ENCODE assay signal across 1 cellular context in genomic region chr9:87592554-87593394, GRCh38.
TF ChIP-seq lines count a peak whose summit lies in the region.

No MANE protein-coding gene starts in this region.

TF ChIP-seq in K562, 482 proteins besides CTCF, POLR2A, EP300 and RAD21 (continued from another document):
- TF ChIP-seq MAZ (CRISPR knock-in tag; conservative IDR thresholded peaks at IDR 0.05 in 1 of 2, IDR thresholded peaks at IDR 0.05 in 1 of 2) = 0 out of 4 replicates have a peak, but pooled peaks of 1 of the 2 experiments have one; percentile 15
- TF ChIP-seq SFPQ (IDR thresholded peaks at IDR 0.05; ENCODE audit: low read depth, low read length) = no peak
- no peak for TF ChIP-seq PATZ1 (CRISPR knock-in tag; IDR thresholded peaks at IDR 0.05; ENCODE audit: borderline replicate concordance)
- no peak for TF ChIP-seq PCBP2 (IDR thresholded peaks at IDR 0.05; ENCODE audit: low read depth, low read length, poor library complexity, severe bottlenecking)
- no peak for TF ChIP-seq TCFL5 (CRISPR knock-in tag; conservative IDR thresholded peaks at IDR 0.05)
- no peak for TF ChIP-seq MYNN (IDR thresholded peaks at IDR 0.05)
- no peak for TF ChIP-seq MYNN (CRISPR knock-in tag; IDR thresholded peaks at IDR 0.05)
- no peak for TF ChIP-seq SAFB2 (IDR thresholded peaks at IDR 0.05; ENCODE audit: borderline replicate concordance, low read depth, low read length, severe bottlenecking)
- TF ChIP-seq SNIP1 (IDR thresholded peaks at IDR 0.05; ENCODE audit: low read depth) = no peak
- peak; percentile 37 for TF ChIP-seq MEIS2 (IDR thresholded peaks at IDR 0.05; ENCODE audit: partially characterized antibody)
- TF ChIP-seq TAF7 (tag; IDR thresholded peaks at IDR 0.05) = no peak
- TF ChIP-seq NR2C2 (CRISPR knock-in tag; IDR thresholded peaks at IDR 0.05) = no peak
- TF ChIP-seq NR2C2 (tag; IDR thresholded peaks at IDR 0.05) = peak; percentile 50; the same call in 1 of the 2 replicates
- peak; percentile 20 for TF ChIP-seq PRDM10 (IDR thresholded peaks at IDR 0.05; ENCODE audit: partially characterized antibody)
- no peak for TF ChIP-seq PURB (CRISPR knock-in tag; IDR thresholded peaks at IDR 0.05; ENCODE audit: low read depth)
- TF ChIP-seq ZNF668 (CRISPR knock-in tag; IDR thresholded peaks at IDR 0.05) = no peak
- no peak for TF ChIP-seq MLX (CRISPR knock-in tag; conservative IDR thresholded peaks at IDR 0.05)
- TF ChIP-seq EHMT2 (IDR thresholded peaks at IDR 0.05) = no peak
- no peak for TF ChIP-seq CHD1 (IDR thresholded peaks at IDR 0.05; ENCODE audit: low read length)
- no peak for TF ChIP-seq PRMT5 (CRISPR knock-in tag; IDR thresholded peaks at IDR 0.05)
- no peak for TF ChIP-seq ZBTB17 (CRISPR knock-in tag; IDR thresholded peaks at IDR 0.05)
- TF ChIP-seq NCOA2 (IDR thresholded peaks at IDR 0.05; ENCODE audit: partially characterized antibody in 2 of 2) = no peak
- TF ChIP-seq COPS2 (conservative IDR thresholded peaks at IDR 0.05) = no peak
- TF ChIP-seq ZNF318 (IDR thresholded peaks at IDR 0.05; ENCODE audit: borderline replicate concordance in 1 of 2, low read depth in 1 of 2) = no peak
- peak; percentile 44; the same call in 1 of the 2 replicates for TF ChIP-seq EP400 (IDR thresholded peaks at IDR 0.05)
- TF ChIP-seq CBFA2T3 (IDR thresholded peaks at IDR 0.05) = peak; percentile 79
- TF ChIP-seq STAT6 (CRISPR knock-in tag; IDR thresholded peaks at IDR 0.05) = no peak
- TF ChIP-seq PHF21A (IDR thresholded peaks at IDR 0.05; ENCODE audit: borderline replicate concordance, low read depth) = no peak
- TF ChIP-seq ZNF717 (CRISPR knock-in tag; IDR thresholded peaks at IDR 0.05) = no peak
